In genomic region chr11:21489735-21490134, GRCh38 we compare ENCODE assay signal across 31 cellular contexts.
"Had no signal": no experiment of that assay in that cellular context is flagged by ENCODE, and none has a peak within 500 bp of the region (broad histone marks: within the 10 kb centered on the region; RNA-seq: fewer than 3 reads in every experiment).

No MANE protein-coding gene starts in this region.

- DNase-seq: activated CD4-positive, alpha-beta memory T cell treated with anti-CD3 and anti-CD28 coated beads, Interleukin-2, amount 10 ng/mL, durations not matched to agents 7 days and 5 days; activated CD4-positive, alpha-beta T cell treated with anti-CD3 and anti-CD28 coated beads for 1 hour; activated CD4-positive, alpha-beta T cell treated with anti-CD3 and anti-CD28 coated beads for 36 hours; activated CD4-positive, alpha-beta T cell treated with anti-CD3 and anti-CD28 coated beads for 48 hours; activated CD4-positive, alpha-beta T cell treated with anti-CD3 and anti-CD28 coated beads, Interleukin-2, amount 10 ng/mL, durations not matched to agents 7 days and 5 days; activated CD4-positive, alpha-beta T cell treated with anti-CD3 and anti-CD28 coated beads, Interleukin-2, amount 50 U/mL, for 48 hours; activated CD4-positive, CD25-positive, alpha-beta regulatory T cell; activated CD8-positive, alpha-beta memory T cell treated with anti-CD3 and anti-CD28 coated beads for 24 hours; activated CD8-positive, alpha-beta memory T cell treated with anti-CD3 and anti-CD28 coated beads, Interleukin-2, amount 10 ng/mL, durations not matched to agents 7 days and 5 days; activated CD8-positive, alpha-beta memory T cell treated with anti-CD3 and anti-CD28 coated beads, Interleukin-2, amount 50 U/mL, for 48 hours; activated CD8-positive, alpha-beta T cell treated with anti-CD3 and anti-CD28 coated beads, Interleukin-2, amount 10 ng/mL, durations not matched to agents 7 days and 5 days; activated effector memory CD4-positive, alpha-beta T cell treated with Interleukin-2 at 50 U/mL for 16 hours; activated gamma-delta T cell; activated naive CD4-positive, alpha-beta T cell treated with anti-CD3 and anti-CD28 coated beads, Interleukin-2, amount 10 ng/mL, durations not matched to agents 7 days and 5 days; activated naive CD4-positive, alpha-beta T cell treated with Interleukin-2 at 50 U/mL for 16 hours; activated naive CD8-positive, alpha-beta T cell treated with anti-CD3 and anti-CD28 coated beads, Interleukin-2, amount 10 ng/mL, durations not matched to agents 7 days and 5 days; activated naive CD8-positive, alpha-beta T cell treated with anti-CD3 and anti-CD28 coated beads, Interleukin-2, amount 50 U/mL, for 24 hours; activated T-cell treated with anti-CD3 and anti-CD28 coated beads, Interleukin-2, amount 50 U/mL, for 24 hours; activated T-cell treated with anti-CD3 and anti-CD28 coated beads, Interleukin-2, amount 50 U/mL, for 48 hours; amygdala; anterior cingulate cortex; caudate nucleus; cerebellar nuclear complex; T-helper 1 cell; T-helper 2 cell; T-helper 9 cell; WERI-Rb-1 had no signal

- ATAC-seq: activated CD4-positive, alpha-beta T cell treated with anti-CD3 and anti-CD28 coated beads for 36 hours; activated CD4-positive, CD25-positive, alpha-beta regulatory T cell treated with anti-CD3 and anti-CD28 coated beads, Interleukin-2, amount 50 U/mL, for 24 hours; activated CD8-positive, alpha-beta memory T cell treated with anti-CD3 and anti-CD28 coated beads, Interleukin-2, amount 10 ng/mL, durations not matched to agents 7 days and 5 days; activated CD8-positive, alpha-beta T cell treated with anti-CD3 and anti-CD28 coated beads, Interleukin-2, amount 10 ng/mL, durations not matched to agents 7 days and 5 days; activated naive CD8-positive, alpha-beta T cell treated with anti-CD3 and anti-CD28 coated beads, Interleukin-2, amount 50 U/mL, for 24 hours; WTC11 had no signal

- H3K36me3 ChIP-seq: ascending aorta, cardiac muscle cell, WERI-Rb-1 had no signal

- H3K4me3 ChIP-seq: ascending aorta, cardiac muscle cell had no signal

- H3K27ac ChIP-seq: ascending aorta, cardiac muscle cell, WERI-Rb-1 had no signal

- H3K9me3 ChIP-seq: ascending aorta had no signal

- H3K4me1 ChIP-seq: ascending aorta had no signal

- H3K27me3 ChIP-seq: ascending aorta, cardiac muscle cell had no signal
